ENCODE assay signal across 19 cellular contexts in genomic region chr5:16974981-16975380, GRCh38. TPM values are rescaled to one million over a fixed set of nuclear protein-coding genes. Genes with fewer than 3 reads are reported as not detected.
A peak's percentile ranks its signal among the peaks of the same experiment; 100 is the strongest.
DNase-seq lines count a peak whose midpoint lies in the region; ATAC-seq and TF ChIP-seq lines count a peak whose summit lies in the region.
"Had no signal": no experiment of that assay in that cellular context is flagged by ENCODE, and none has a peak within 500 bp of the region (broad histone marks: within the 10 kb centered on the region; RNA-seq: fewer than 3 reads in every experiment).

No MANE protein-coding gene starts in this region.

- H3K4ac ChIP-seq in IMR-90 (ENCODE audit: low read depth, low read length): no peak overlapping the region

- WGBS in IMR-90 (ENCODE audit: extremely low coverage in 2 of 2, insufficient read length in 1 of 2), 2 experiments: no CpG with 5 or more reads among the region's 2 CpGs
- WGBS in right cardiac atrium: 71% methylated on average over 2 of the region's 2 CpGs

- TF ChIP-seq POLR2A in IMR-90 (IDR thresholded peaks at IDR 0.05; ENCODE audit: low read depth, low read length): no peak
- TF ChIP-seq POLR2A in uterus (IDR thresholded peaks at IDR 0.05): no peak

- H3K27ac Mint-ChIP-seq in T-helper 17 cell: peak overlapping the region; percentile 78
- H3K27ac Mint-ChIP-seq: B cell; CD4-positive, alpha-beta T cell; CD8-positive, alpha-beta T cell had no signal

- no peaks in the 10 kb centered on the region for H3K9me3 ChIP-seq in BLaER1
- H3K9me3 ChIP-seq in IMR-90 (ENCODE audit: control insufficient read depth, insufficient read depth, low read length): no peaks in the 10 kb centered on the region
- H3K9me3 ChIP-seq in T-helper 17 cell (ENCODE audit: control insufficient read depth, low read length, poor library complexity, severe bottlenecking): no peaks in the 10 kb centered on the region
- H3K9me3 ChIP-seq in uterus: no peaks in the 10 kb centered on the region
- H3K9me3 ChIP-seq in right cardiac atrium (ENCODE audit: control insufficient read depth, low read length): peaks cover 5% of the 10 kb centered on the region
- H3K9me3 ChIP-seq: A549, Caco-2 had no signal

- H2AK5ac ChIP-seq in IMR-90 (ENCODE audit: low read depth, low read length): no peak overlapping the region

- H2BK5ac ChIP-seq in IMR-90 (ENCODE audit: low read depth, low read length, poor library complexity, severe bottlenecking): no peak overlapping the region

- no peak overlapping the region for H3K18ac ChIP-seq in IMR-90 (ENCODE audit: low read depth, low read length)

- H4K91ac ChIP-seq in IMR-90 (ENCODE audit: insufficient read depth, low read depth, low read length): no peak overlapping the region

- TF ChIP-seq CTCF in IMR-90 (conservative IDR thresholded peaks at IDR 0.05; ENCODE audit: low read depth, low read length) (no peak), uterus (IDR thresholded peaks at IDR 0.05) (no peak), GM13976 (IDR thresholded peaks at IDR 0.05; ENCODE audit: borderline replicate concordance, control extremely low read depth, extremely low read depth, insufficient read depth, missing control alignments) (no peak)

- no peak overlapping the region for H4K5ac ChIP-seq in IMR-90 (ENCODE audit: low read depth, low read length)

- H3K4me1 Mint-ChIP-seq in T-helper 17 cell: no peaks in the 10 kb centered on the region
- H3K4me1 Mint-ChIP-seq: B cell had no signal

- no peak overlapping the region for H2AFZ ChIP-seq in IMR-90 (replicated peaks; ENCODE audit: low read length, poor library complexity)

- no peak overlapping the region for H4K8ac ChIP-seq in IMR-90 (ENCODE audit: low read depth in 2 of 2, low read length in 2 of 2)

- H2BK15ac ChIP-seq in IMR-90 (ENCODE audit: low read depth, low read length): no peak overlapping the region

- H3K4me3 ChIP-seq in BLaER1 (no peak overlapping the region), IMR-90 (ENCODE audit: insufficient read depth, low read depth, low read length) (no peak overlapping the region), uterus (no peak overlapping the region), right cardiac atrium (ENCODE audit: low read length) (no peak overlapping the region)
- H3K4me3 ChIP-seq: A549 had no signal

- no peaks in the 10 kb centered on the region for H3K79me1 ChIP-seq in IMR-90 (ENCODE audit: low read depth in 1 of 2, low read length in 2 of 2)

- H3K27me3 Mint-ChIP-seq in T-helper 17 cell: peaks cover 8% of the 10 kb centered on the region
- H3K27me3 Mint-ChIP-seq: B cell; CD4-positive, alpha-beta T cell had no signal

- DNase-seq in IMR-90 (no peak), T-helper 17 cell (no peak), fibroblast of gingiva (ENCODE audit: low read depth) (peak; percentile 51), uterus (no peak), right cardiac atrium (no peak), GM13976 (ENCODE audit: low spot score) (no peak)
- DNase-seq in activated naive CD4-positive, alpha-beta T cell (lab: John Stamatoyannopoulos, UW): no peak
- DNase-seq: AML-193; Caco-2; Calu3; CD4-positive, alpha-beta T cell; CD8-positive, alpha-beta T cell; DMS79 treated with DMSO at 0.1 percent for 48 hours; GF-D8 had no signal

- H3K9me1 ChIP-seq in IMR-90 (ENCODE audit: insufficient read depth, low read length): 0 out of 2 replicates have a peak, but pooled peaks cover 3% of the 10 kb centered on the region

- TF ChIP-seq RAD21 in IMR-90 (IDR thresholded peaks at IDR 0.05; ENCODE audit: low read length): no peak

- CTCF ChIA-PET in IMR-90 (lab: Yijun Ruan, JAX): no interaction called here

- dilution Hi-C loops in IMR-90 (cut with HindIII; ENCODE audit: low sequenced_read_pairs, unreplicated experiment): no loop called here

- H3K36me3 Mint-ChIP-seq in T-helper 17 cell (ENCODE audit: low read depth): no peaks in the 10 kb centered on the region
- H3K36me3 Mint-ChIP-seq: CD8-positive, alpha-beta T cell had no signal

- H3K4me2 ChIP-seq in BLaER1: peak overlapping the region; percentile 73
- H3K4me2 ChIP-seq in IMR-90 (ENCODE audit: low read depth, low read length): no peak overlapping the region
- H3K4me2 ChIP-seq: A549 had no signal

- H3K56ac ChIP-seq in IMR-90 (ENCODE audit: extremely low read depth, insufficient read depth, low read length): no peak overlapping the region

- H3K36me3 ChIP-seq in BLaER1 (no peaks in the 10 kb centered on the region), IMR-90 (ENCODE audit: control insufficient read depth, insufficient read depth, low read length) (no peaks in the 10 kb centered on the region), uterus (no peaks in the 10 kb centered on the region)

- H3K27ac ChIP-seq in BLaER1 (no peak overlapping the region), IMR-90 (ENCODE audit: insufficient read depth, low read length) (no peak overlapping the region), uterus (no peak overlapping the region), right cardiac atrium (ENCODE audit: low read length) (no peak overlapping the region)
- H3K27ac ChIP-seq: 22Rv1, A549, C4-2B had no signal

- in situ Hi-C loops in IMR-90 (cut with MboI; ENCODE audit: low sequenced_read_pairs) (no loop called here), GM13976 (cut with MboI; ENCODE audit: low sequenced_read_pairs, unreplicated experiment) (no loop called here)

- POLR2A ChIA-PET in IMR-90 (lab: Charles Lee; ENCODE audit: unreplicated experiment): no interaction called here

- H2BK20ac ChIP-seq in IMR-90 (ENCODE audit: low read depth, low read length): no peak overlapping the region

- no peak overlapping the region for H3K4me3 Mint-ChIP-seq in T-helper 17 cell
- H3K4me3 Mint-ChIP-seq: B cell; CD4-positive, alpha-beta T cell; CD8-positive, alpha-beta T cell had no signal

- H3K23ac ChIP-seq in IMR-90 (ENCODE audit: low read depth, low read length): no peak overlapping the region

- intact Hi-C loops in IMR-90 (cut with micrococcal nuclease): no loop called here
- intact Hi-C loops in uterus (cut with DNase I; ENCODE audit: low total_unique reads): no loop called here
- intact Hi-C loops in right cardiac atrium (cut with DNase I): no loop called here

- no peak overlapping the region for H2AK9ac ChIP-seq in IMR-90 (replicated peaks; ENCODE audit: low read depth, low read length, poor library complexity)

- H3K4me1 ChIP-seq in BLaER1: peaks cover 24% of the 10 kb centered on the region
- H3K4me1 ChIP-seq in IMR-90 (ENCODE audit: control insufficient read depth, insufficient read depth, low read length): no peaks in the 10 kb centered on the region
- H3K4me1 ChIP-seq in uterus: no peaks in the 10 kb centered on the region
- no peaks in the 10 kb centered on the region for H3K4me1 ChIP-seq in right cardiac atrium (ENCODE audit: control insufficient read depth, insufficient read depth, low read length)
- H3K4me1 ChIP-seq: A549, Caco-2 had no signal

- H3K27me3 ChIP-seq in BLaER1 (no peaks in the 10 kb centered on the region), IMR-90 (ENCODE audit: control insufficient read depth, insufficient read depth, low read length) (no peaks in the 10 kb centered on the region), uterus (no peaks in the 10 kb centered on the region), right cardiac atrium (ENCODE audit: control insufficient read depth, insufficient read depth) (no peaks in the 10 kb centered on the region)

- H3K14ac ChIP-seq in IMR-90 (replicated peaks; ENCODE audit: low read depth, low read length): no peak overlapping the region

- ATAC-seq in IMR-90 (ENCODE audit: low read depth) (peak; percentile 21; the same call in 1 of the 2 replicates), T-helper 17 cell (no peak), right cardiac atrium (no peak)
- ATAC-seq: A549; CD8-positive, alpha-beta T cell had no signal

- no peak overlapping the region for H2BK120ac ChIP-seq in IMR-90 (ENCODE audit: low read depth, low read length)

- no TSS peak for BruUV-seq in IMR-90 (replicated peaks; lab: Mats Ljungman, UMichigan)

- H3K9ac ChIP-seq in BLaER1 (no peak overlapping the region), IMR-90 (ENCODE audit: low read depth, low read length) (no peak overlapping the region)

- no peaks in the 10 kb centered on the region for H4K20me1 ChIP-seq in BLaER1
- no peaks in the 10 kb centered on the region for H4K20me1 ChIP-seq in IMR-90 (ENCODE audit: insufficient read depth, low read length)

TF ChIP-seq in IMR-90, 13 proteins besides CTCF, POLR2A, EP300 and RAD21 (continues in another document):
- no peak for TF ChIP-seq CHD1 (IDR thresholded peaks at IDR 0.05; ENCODE audit: low read depth, low read length)
- no peak for TF ChIP-seq NFE2L2 (IDR thresholded peaks at IDR 0.05; ENCODE audit: low read depth, low read length)
- TF ChIP-seq CEBPB (IDR thresholded peaks at IDR 0.05; ENCODE audit: low read depth, low read length): no peak
- TF ChIP-seq SMC3 (IDR thresholded peaks at IDR 0.05; ENCODE audit: low read depth, low read length): no peak
- no peak for TF ChIP-seq RFX5 (IDR thresholded peaks at IDR 0.05; ENCODE audit: low read depth, low read length)
- TF ChIP-seq, protein P1, sequence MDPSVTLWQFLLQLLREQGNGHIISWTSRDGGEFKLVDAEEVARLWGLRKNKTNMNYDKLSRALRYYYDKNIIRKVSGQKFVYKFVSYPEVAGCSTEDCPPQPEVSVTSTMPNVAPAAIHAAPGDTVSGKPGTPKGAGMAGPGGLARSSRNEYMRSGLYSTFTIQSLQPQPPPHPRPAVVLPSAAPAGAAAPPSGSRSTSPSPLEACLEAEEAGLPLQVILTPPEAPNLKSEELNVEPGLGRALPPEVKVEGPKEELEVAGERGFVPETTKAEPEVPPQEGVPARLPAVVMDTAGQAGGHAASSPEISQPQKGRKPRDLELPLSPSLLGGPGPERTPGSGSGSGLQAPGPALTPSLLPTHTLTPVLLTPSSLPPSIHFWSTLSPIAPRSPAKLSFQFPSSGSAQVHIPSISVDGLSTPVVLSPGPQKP (IDR thresholded peaks at IDR 0.05; ENCODE audit: borderline replicate concordance, low read depth, low read length): no peak
- no peak for TF ChIP-seq MAFK (IDR thresholded peaks at IDR 0.05; ENCODE audit: low read depth, low read length)
- TF ChIP-seq FOS (IDR thresholded peaks at IDR 0.05; ENCODE audit: low read depth, low read length): no peak
- TF ChIP-seq MXI1 (IDR thresholded peaks at IDR 0.05; ENCODE audit: borderline replicate concordance, low read depth, low read length): no peak
- no peak for TF ChIP-seq MAZ (IDR thresholded peaks at IDR 0.05; ENCODE audit: borderline replicate concordance, low read depth, low read length)
- no peak for TF ChIP-seq RCOR1 (IDR thresholded peaks at IDR 0.05; ENCODE audit: insufficient replicate concordance, low read length)
- TF ChIP-seq BHLHE40 (IDR thresholded peaks at IDR 0.05; ENCODE audit: low read depth, low read length): no peak

RNA-seq across cellular contexts. Expression of gene MYO10, which starts 38.9 kb away (rescaled TPM):
- total RNA-seq in IMR-90 (2012; rRNA removed): 93.0 and 115 TPM in 2 replicates
- polyA plus RNA-seq in IMR-90 (2012; rRNA removed): 39.9 and 41.9 TPM in 2 replicates
- polyA plus RNA-seq in IMR-90 (2012; cell fraction: cytosol; rRNA removed): 30.6 and 53.6 TPM in 2 replicates
- polyA plus RNA-seq in IMR-90 (2012; cell fraction: nucleus; rRNA removed; ENCODE audit: low replicate concordance): 35.4 and 54.4 TPM in 2 replicates
- under 1 TPM; 0.10 to 0.25 TPM for total RNA-seq in T-helper 17 cell
- 10 to 100 TPM in 3 of 4 donors, 1 to 10 TPM in 1; 3.2 to 30.7 (median 22.9) TPM for total RNA-seq in uterus
- 1 to 10 TPM; 2.4 to 4.3 (median 3.4) TPM for total RNA-seq in right cardiac atrium
- polyA plus RNA-seq in right cardiac atrium: 2.1 TPM
- total RNA-seq: B cell; CD4-positive, alpha-beta T cell; CD8-positive, alpha-beta T cell had no signal
